25 cellular contexts compared by ENCODE assay signal in genomic region chr20:34644345-34644744, GRCh38. TPM values are rescaled to one million over a fixed set of nuclear protein-coding genes. Genes with fewer than 3 reads are reported as not detected.
DNase-seq lines count a peak whose midpoint lies in the region; ATAC-seq, FAIRE-seq and TF ChIP-seq lines count a peak whose summit lies in the region.
"Had no signal": no experiment of that assay in that cellular context is flagged by ENCODE, and none has a peak within 500 bp of the region (broad histone marks: within the 10 kb centered on the region; RNA-seq: fewer than 3 reads in every experiment).

No MANE protein-coding gene starts in this region.

- TF ChIP-seq EP300 in HepG2 (IDR thresholded peaks at IDR 0.05; ENCODE audit: low read depth in 2 of 2, low read length in 2 of 2): no peak
- no peak for TF ChIP-seq EP300 in HepG2 (CRISPR knock-in tag; IDR thresholded peaks at IDR 0.05; ENCODE audit: borderline replicate concordance)

- H3K27ac Mint-ChIP-seq in endodermal cell: no peak overlapping the region
- H3K27ac Mint-ChIP-seq: B cell; CD4-positive, alpha-beta T cell; HFFc6 had no signal

- H4K20me1 ChIP-seq in HepG2 (ENCODE audit: insufficient read depth, low read length) (no peaks in the 10 kb centered on the region), KMS-11 (ENCODE audit: insufficient read depth) (no peaks in the 10 kb centered on the region)
- H4K20me1 ChIP-seq: BLaER1 had no signal

- TF ChIP-seq CTCF in HepG2 (CRISPR knock-in tag; IDR thresholded peaks at IDR 0.05) (no peak), right lobe of liver (IDR thresholded peaks at IDR 0.05) (no peak), KMS-11 (conservative IDR thresholded peaks at IDR 0.05; ENCODE audit: low read depth, low read length) (no peak), endodermal cell (conservative IDR thresholded peaks at IDR 0.05) (no peak)

- H3K4me3 ChIP-seq in HepG2 (replicated peaks in 1 of 3; ENCODE audit: insufficient read depth in 1 of 3, low read depth in 2 of 3, low read length in 3 of 3) (no peak overlapping the region), right lobe of liver (no peak overlapping the region), KMS-11 (IDR thresholded peaks at IDR 0.05; ENCODE audit: insufficient read depth, low read depth, low read length) (no peak overlapping the region), endodermal cell (ENCODE audit: low read length) (no peak overlapping the region), small intestine (ENCODE audit: low read depth in 1 of 2, low read length in 2 of 2) (no peak overlapping the region)
- H3K4me3 ChIP-seq: BLaER1, GM12878, HAP-1 had no signal

- POLR2A ChIA-PET in HepG2 (lab: Yijun Ruan, JAX): interaction anchor here (0.7 kb wide), 2 partner anchors 23 to 30 kb away, joined by 3 to 4 read pairs; no protein-coding TSS in a partner anchor

- no peak overlapping the region for H3K4me3 Mint-ChIP-seq in endodermal cell
- H3K4me3 Mint-ChIP-seq: B cell; CD14-positive monocyte; CD4-positive, alpha-beta T cell; CD8-positive, alpha-beta memory T cell; HFFc6 had no signal

- H3K36me3 Mint-ChIP-seq in endodermal cell (ENCODE audit: low read depth): peaks cover 5% of the 10 kb centered on the region

- intact Hi-C loops in HepG2 (cut with micrococcal nuclease; ENCODE audit: unreplicated experiment) (no loop called here), right lobe of liver (cut with DNase I) (no loop called here), head of caudate nucleus (cut with DNase I) (no loop called here)

- H3K79me2 ChIP-seq in HepG2 (ENCODE audit: insufficient read depth, low read length) (no peaks in the 10 kb centered on the region), KMS-11 (ENCODE audit: insufficient read depth, low read depth) (no peaks in the 10 kb centered on the region)

- TF ChIP-seq POLR2A in HepG2 (IDR thresholded peaks at IDR 0.05; ENCODE audit: insufficient read depth in 1 of 2, low read depth in 2 of 2, low read length in 2 of 2) (no peak), right lobe of liver (IDR thresholded peaks at IDR 0.05) (no peak)

- in situ Hi-C loops in HepG2 (cut with HindIII; ENCODE audit: extremely low pct_ligation_motif_present, low pct_unique_long_range_greater_than_20kb): no loop called here

- H3K4me1 Mint-ChIP-seq in endodermal cell: peaks cover 22% of the 10 kb centered on the region
- H3K4me1 Mint-ChIP-seq: B cell; CD8-positive, alpha-beta memory T cell had no signal

- no TSS peak for BruUV-seq in HepG2 (replicated peaks; lab: Mats Ljungman, UMichigan)

- no peaks in the 10 kb centered on the region for H3K9me3 Mint-ChIP-seq in endodermal cell
- H3K9me3 Mint-ChIP-seq: CD14-positive monocyte; CD4-positive, alpha-beta T cell; CD8-positive, alpha-beta memory T cell; HFFc6 had no signal

- H3K9ac ChIP-seq in HepG2 (ENCODE audit: insufficient read depth, low read depth, low read length) (no peak overlapping the region), KMS-11 (no peak overlapping the region), endodermal cell (ENCODE audit: extremely low read depth, low read length, poor library complexity, severe bottlenecking) (no peak overlapping the region)
- H3K9ac ChIP-seq: BLaER1 had no signal

- H3K4me1 ChIP-seq in HepG2 (ENCODE audit: insufficient read depth, low read length): peaks cover 22% of the 10 kb centered on the region
- no peaks in the 10 kb centered on the region for H3K4me1 ChIP-seq in right lobe of liver
- peaks cover 56% of the 10 kb centered on the region for H3K4me1 ChIP-seq in KMS-11 (ENCODE audit: low read depth, poor library complexity, severe bottlenecking)
- peaks cover 11% of the 10 kb centered on the region for H3K4me1 ChIP-seq in endodermal cell (ENCODE audit: control insufficient read depth, insufficient read depth, low read length)
- H3K4me1 ChIP-seq in small intestine (ENCODE audit: control insufficient read depth in 2 of 2, insufficient read depth in 1 of 2, low read depth in 1 of 2, low read length in 1 of 2): no peaks in the 10 kb centered on the region
- H3K4me1 ChIP-seq: BLaER1, HAP-1 had no signal

- FAIRE-seq in HepG2 (lab: Jason Lieb, UNC) (no peak), small intestine (lab: Jason Lieb, UNC) (no peak)
- FAIRE-seq: A204.1, D721Med, GM12878, GM19239, H54 had no signal

- H3K27ac ChIP-seq in HepG2 (ENCODE audit: extremely low read length, insufficient read depth, low read length): no peak overlapping the region
- no peak overlapping the region for H3K27ac ChIP-seq in right lobe of liver
- no peak overlapping the region for H3K27ac ChIP-seq in KMS-11
- H3K27ac ChIP-seq in endodermal cell (ENCODE audit: low read depth, low read length): no peak overlapping the region
- no peak overlapping the region for H3K27ac ChIP-seq in small intestine (ENCODE audit: low read depth in 1 of 2, low read length in 1 of 2)
- H3K27ac ChIP-seq: 22Rv1, BLaER1 had no signal

- H3K4me2 ChIP-seq in HepG2 (ENCODE audit: low read depth, low read length) (no peak overlapping the region), KMS-11 (peak overlapping the region; percentile 2; the same call in 1 of the 2 replicates)
- H3K4me2 ChIP-seq: BLaER1 had no signal

- no peaks in the 10 kb centered on the region for H3K27me3 Mint-ChIP-seq in endodermal cell (ENCODE audit: insufficient read depth)
- H3K27me3 Mint-ChIP-seq: B cell; CD4-positive, alpha-beta T cell; CD8-positive, alpha-beta memory T cell had no signal

- CTCF ChIA-PET in HepG2 (lab: Yijun Ruan, JAX; ENCODE audit: low intra/inter-chr PET ratio, low total read pairs): no interaction called here

- ATAC-seq in HepG2 (no peak), right lobe of liver (no peak)
- ATAC-seq: GM12878 had no signal

- WGBS in HepG2 (ENCODE audit: low lambda C conversion rate): 100% methylated on average over 1 of the region's 1 CpG
- 100% methylated on average over 1 of the region's 1 CpG for WGBS in right lobe of liver (ENCODE audit: insufficient coverage, low coverage, low lambda C conversion rate, missing lambda C conversion rate)
- WGBS in endodermal cell (ENCODE audit: insufficient coverage in 1 of 2, insufficient read length in 1 of 2), 2 experiments: 93 to 100% methylated on average over 1 of the region's 1 CpG
- WGBS in small intestine, 3 donors: 96 to 100% (median 100%) methylated on average over 1 of the region's 1 CpG

- TF ChIP-seq RAD21 in HepG2 (CRISPR knock-in tag; IDR thresholded peaks at IDR 0.05): no peak

- H3K9me3 ChIP-seq in HepG2 (ENCODE audit: low read length): no peaks in the 10 kb centered on the region
- H3K9me3 ChIP-seq in right lobe of liver: no peaks in the 10 kb centered on the region
- no peaks in the 10 kb centered on the region for H3K9me3 ChIP-seq in endodermal cell (ENCODE audit: control insufficient read depth, low read length)
- H3K9me3 ChIP-seq in small intestine (ENCODE audit: control insufficient read depth, low read depth): no peaks in the 10 kb centered on the region
- H3K9me3 ChIP-seq: BLaER1, HAP-1 had no signal

- no peak for DNase-seq in HepG2 (ENCODE audit: low spot score)
- no peak for DNase-seq in right lobe of liver
- peak; percentile 6 for DNase-seq in endodermal cell
- DNase-seq in small intestine: peak; percentile 37
- no peak for DNase-seq in globus pallidus (ENCODE audit: low spot score)
- no peak for DNase-seq in head of caudate nucleus
- DNase-seq in NCI-H524 treated with DMSO at 0.1 percent for 48 hours (lab: John Stamatoyannopoulos, UW): no peak
- DNase-seq: CD4-positive, alpha-beta T cell; CD8-positive, alpha-beta memory T cell; DMS 273 treated with DMSO at 0.1 percent for 48 hours; DMS79; GDM1; GOT3 had no signal

- peaks cover 11 to 32% of the 10 kb centered on the region in 2 experiments for H3K36me3 ChIP-seq in HepG2 (replicated peaks in 1 of 2; ENCODE audit: control insufficient read depth in 1 of 2, insufficient read depth in 2 of 2, low read length in 2 of 2)
- H3K36me3 ChIP-seq in right lobe of liver: no peaks in the 10 kb centered on the region
- H3K36me3 ChIP-seq in KMS-11 (ENCODE audit: insufficient read depth): no peaks in the 10 kb centered on the region
- no peaks in the 10 kb centered on the region for H3K36me3 ChIP-seq in endodermal cell (ENCODE audit: control insufficient read depth, insufficient read depth, low read length)
- H3K36me3 ChIP-seq in small intestine (ENCODE audit: control insufficient read depth in 2 of 2, insufficient read depth in 2 of 2, low read length in 2 of 2): no peaks in the 10 kb centered on the region
- H3K36me3 ChIP-seq: HAP-1 had no signal

- H3K27me3 ChIP-seq in HepG2 (ENCODE audit: control insufficient read depth in 1 of 2, insufficient read depth in 2 of 2, low read length in 2 of 2) (no peaks in the 10 kb centered on the region), right lobe of liver (no peaks in the 10 kb centered on the region), KMS-11 (ENCODE audit: insufficient read depth, low read depth) (no peaks in the 10 kb centered on the region), endodermal cell (ENCODE audit: control insufficient read depth, insufficient read depth, low read length, poor library complexity, severe bottlenecking) (no peaks in the 10 kb centered on the region), small intestine (ENCODE audit: control insufficient read depth in 2 of 2, insufficient read depth in 2 of 2, low read length in 2 of 2) (no peaks in the 10 kb centered on the region)
- H3K27me3 ChIP-seq: BLaER1 had no signal

- no peak overlapping the region for H2AFZ ChIP-seq in HepG2 (ENCODE audit: low read length)
- no peak overlapping the region for H2AFZ ChIP-seq in KMS-11 (ENCODE audit: low read depth)

RNA-seq across cellular contexts. Expression of gene PIGU, which starts 32.5 kb away (rescaled TPM):
- total RNA-seq in HepG2 (2016; rRNA removed; fragmentation: Illumina TruSeq; extraction: Trizol): 27.1 and 45.5 TPM in 2 replicates
- total RNA-seq in HepG2 (2016; cell fraction: cytosol; rRNA removed; fragmentation: Illumina TruSeq; extraction: Trizol; ENCODE audit: low read depth): 7.9 and 10.2 TPM in 2 replicates
- total RNA-seq in HepG2 (2016; cell fraction: insoluble cytoplasmic fraction; rRNA removed; fragmentation: Illumina TruSeq; extraction: Trizol): 22.7 and 40.7 TPM in 2 replicates
- total RNA-seq in HepG2 (2016; cell fraction: membrane; rRNA removed; fragmentation: Illumina TruSeq; extraction: Trizol): 13.9 and 15.8 TPM in 2 replicates
- 46.7 and 53.0 TPM in 2 replicates for total RNA-seq in HepG2 (2016; cell fraction: nucleus; rRNA removed; fragmentation: Illumina TruSeq; extraction: Trizol)
- 175 and 231 TPM in 2 replicates for polyA plus RNA-seq in HepG2 (2011; rRNA removed)
- polyA plus RNA-seq in HepG2 (2011; cell fraction: cytosol; rRNA removed): 173 and 228 TPM in 2 replicates
- polyA plus RNA-seq in HepG2 (2011; cell fraction: nucleus; rRNA removed): 61.5 and 68.6 TPM in 2 replicates
- 58.5 and 63.1 TPM in 2 replicates for polyA plus RNA-seq in HepG2 (2012)
- polyA plus RNA-seq in HepG2 (2016; cell fraction: cytosol; fragmentation: Illumina TruSeq; extraction: Trizol; ENCODE audit: low read depth): 12.5 and 12.8 TPM in 2 replicates
- polyA plus RNA-seq in HepG2 (2016; cell fraction: insoluble cytoplasmic fraction; fragmentation: Illumina TruSeq; extraction: Trizol; ENCODE audit: low read depth): 38.7 and 42.6 TPM in 2 replicates
- 20.5 and 21.1 TPM in 2 replicates for polyA plus RNA-seq in HepG2 (2016; cell fraction: membrane; fragmentation: Illumina TruSeq; extraction: Trizol; ENCODE audit: low read depth)
- polyA plus RNA-seq in HepG2 (2016; cell fraction: nucleus; fragmentation: Illumina TruSeq; extraction: Trizol; ENCODE audit: insufficient read depth, low read depth): 88.7 and 94.6 TPM in 2 replicates
- 185 and 339 TPM in 2 replicates for polyA minus RNA-seq in HepG2 (2011; rRNA and poly(A)+ RNA removed; ENCODE audit: low replicate concordance)
- 49.4 and 49.8 TPM in 2 replicates for polyA minus RNA-seq in HepG2 (2011; cell fraction: cytosol; rRNA and poly(A)+ RNA removed)
- polyA minus RNA-seq in HepG2 (2011; cell fraction: nucleus; rRNA and poly(A)+ RNA removed): 55.5 and 65.3 TPM in 2 replicates
- total RNA-seq in right lobe of liver: 10 to 100 TPM in 2 of 6 experiments, 1 to 10 TPM in 4; 4.0 to 14.9 (median 7.3) TPM
- 10 to 100 TPM; 35.8 to 41.2 TPM for total RNA-seq in endodermal cell
- 63.0 TPM for polyA plus RNA-seq in endodermal cell (2013, experiment 1 of 2)
- 54.4 TPM for polyA plus RNA-seq in endodermal cell (2013, experiment 2 of 2)
- 10 to 100 TPM in 1 of 3 donors, 1 to 10 TPM in 2; 4.9 to 34.3 (median 6.0) TPM for polyA plus RNA-seq in small intestine

RNA-seq across cellular contexts. Expression of gene TP53INP2, which starts 59.8 kb away (rescaled TPM):
- total RNA-seq in HepG2 (2016; rRNA removed; fragmentation: Illumina TruSeq; extraction: Trizol) (5.2 and 10.1 TPM in 2 replicates), right lobe of liver (10 to 100 TPM in 4 of 6 experiments, 1 to 10 TPM in 2; 5.8 to 24.1 (median 12.7) TPM), endodermal cell (10 to 100 TPM in 1 of 2 donors, 1 to 10 TPM in 1; 7.0 to 20.2 TPM)
- total RNA-seq in HepG2 (2016; cell fraction: cytosol; rRNA removed; fragmentation: Illumina TruSeq; extraction: Trizol; ENCODE audit: low read depth): 1.1 and 1.2 TPM in 2 replicates
- total RNA-seq in HepG2 (2016; cell fraction: insoluble cytoplasmic fraction; rRNA removed; fragmentation: Illumina TruSeq; extraction: Trizol): 5.0 and 8.1 TPM in 2 replicates
- 7.4 and 7.6 TPM in 2 replicates for total RNA-seq in HepG2 (2016; cell fraction: membrane; rRNA removed; fragmentation: Illumina TruSeq; extraction: Trizol)
- 10.1 and 10.3 TPM in 2 replicates for total RNA-seq in HepG2 (2016; cell fraction: nucleus; rRNA removed; fragmentation: Illumina TruSeq; extraction: Trizol)
- polyA plus RNA-seq in HepG2 (2011; rRNA removed) (18.8 and 29.5 TPM in 2 replicates), small intestine (10 to 100 TPM; 10.2 to 30.6 (median 29.5) TPM)
- 11.4 and 22.8 TPM in 2 replicates for polyA plus RNA-seq in HepG2 (2011; cell fraction: cytosol; rRNA removed)
- 46.3 and 62.2 TPM in 2 replicates for polyA plus RNA-seq in HepG2 (2011; cell fraction: nucleus; rRNA removed)
- 67.2 and 70.2 TPM in 2 replicates for polyA plus RNA-seq in HepG2 (2012)
- polyA plus RNA-seq in HepG2 (2016; cell fraction: cytosol; fragmentation: Illumina TruSeq; extraction: Trizol; ENCODE audit: low read depth): 1.7 and 2.0 TPM in 2 replicates
- 20.8 and 28.1 TPM in 2 replicates for polyA plus RNA-seq in HepG2 (2016; cell fraction: insoluble cytoplasmic fraction; fragmentation: Illumina TruSeq; extraction: Trizol; ENCODE audit: low read depth)
- 8.6 and 8.7 TPM in 2 replicates for polyA plus RNA-seq in HepG2 (2016; cell fraction: membrane; fragmentation: Illumina TruSeq; extraction: Trizol; ENCODE audit: low read depth)
- 28.2 and 29.8 TPM in 2 replicates for polyA plus RNA-seq in HepG2 (2016; cell fraction: nucleus; fragmentation: Illumina TruSeq; extraction: Trizol; ENCODE audit: insufficient read depth, low read depth)
- 2.6 and 22.7 TPM in 2 replicates for polyA minus RNA-seq in HepG2 (2011; rRNA and poly(A)+ RNA removed; ENCODE audit: low replicate concordance)
- 21.5 and 41.0 TPM in 2 replicates for polyA minus RNA-seq in HepG2 (2011; cell fraction: cytosol; rRNA and poly(A)+ RNA removed)
- 19.1 and 30.5 TPM in 2 replicates for polyA minus RNA-seq in HepG2 (2011; cell fraction: nucleus; rRNA and poly(A)+ RNA removed)
- 13.9 TPM for polyA plus RNA-seq in endodermal cell (2013, experiment 1 of 2)
- 12.8 TPM for polyA plus RNA-seq in endodermal cell (2013, experiment 2 of 2)

Comparison
In these comparisons a context has a peak if more than half of its experiments do, and no peak if none do; other contexts are left out.
1. DNase-seq: peak in endodermal cell (single experiment) and small intestine (single experiment); none in HepG2 (single experiment), right lobe of liver (0 of 3), globus pallidus (single experiment), head of caudate nucleus (0 of 42) and NCI-H524 treated with DMSO at 0.1 percent for 48 hours (single experiment).